21 cellular contexts compared by ENCODE assay signal in genomic region chr1:180952657-180953013, GRCh38. TPM values are rescaled to one million over a fixed set of nuclear protein-coding genes. Genes with fewer than 3 reads are reported as not detected.
A peak's percentile ranks its signal among the peaks of the same experiment; 100 is the strongest.
DNase-seq lines count a peak whose midpoint lies in the region; ATAC-seq and TF ChIP-seq lines count a peak whose summit lies in the region.
"Had no signal": no experiment of that assay in that cellular context is flagged by ENCODE, and none has a peak within 500 bp of the region (broad histone marks: within the 10 kb centered on the region; RNA-seq: fewer than 3 reads in every experiment).

No MANE protein-coding gene starts in this region.

- peaks cover 12% of the 10 kb centered on the region for H3K36me3 ChIP-seq in adipocyte (ENCODE audit: control insufficient read depth, insufficient read depth, low read length, severe bottlenecking)
- H3K36me3 ChIP-seq: adrenal gland, ovary had no signal

- peak; percentile 46 for DNase-seq in natural killer cell treated with Interleukin-12 subunit alpha and Interleukin-12 subunit beta and Interleukin-15 and Interleukin-18, amount 100 ng/mL, for 72 hours (ENCODE audit: low spot score)
- DNase-seq in natural killer cell (no peak), adipocyte (ENCODE audit: low read depth) (no peak), retina (peak; percentile 60), KG1 (lab: John Stamatoyannopoulos, UW) (no peak)
- DNase-seq in effector CD8-positive, alpha-beta T cell (lab: John Stamatoyannopoulos, UW): no peak
- no peak for DNase-seq in central memory CD4-positive, alpha-beta T cell
- DNase-seq: activated CD4-positive, alpha-beta T cell treated with anti-CD3 and anti-CD28 coated beads for 36 hours; activated CD8-positive, alpha-beta T cell treated with anti-CD3 and anti-CD28 coated beads, Interleukin-2, amount 10 ng/mL, durations not matched to agents 7 days and 5 days; activated naive CD4-positive, alpha-beta T cell treated with anti-CD3 and anti-CD28 coated beads for 36 hours; adrenal gland; lower lobe of right lung; NCI-H146; SHP77 treated with DMSO at 0.1 percent for 48 hours; stimulated activated CD4-positive, alpha-beta T cell treated with anti-CD3 and anti-CD28 coated beads, Interleukin-4, amount 100 ng/mL, for 1 hour had no signal

- no peaks in the 10 kb centered on the region for H3K9me3 Mint-ChIP-seq in natural killer cell treated with Interleukin-12 subunit alpha and Interleukin-12 subunit beta and Interleukin-15 and Interleukin-18, amount 100 ng/mL, for 72 hours
- no peaks in the 10 kb centered on the region for H3K9me3 Mint-ChIP-seq in natural killer cell
- H3K9me3 Mint-ChIP-seq: central memory CD8-positive, alpha-beta T cell; nephron; type B pancreatic cell had no signal

- no peaks in the 10 kb centered on the region for H3K36me3 Mint-ChIP-seq in natural killer cell treated with Interleukin-12 subunit alpha and Interleukin-12 subunit beta and Interleukin-15 and Interleukin-18, amount 100 ng/mL, for 72 hours
- H3K36me3 Mint-ChIP-seq in natural killer cell: no peaks in the 10 kb centered on the region

- peak overlapping the region; percentile 60 for H3K9ac ChIP-seq in adipocyte (ENCODE audit: low read length)

- no peaks in the 10 kb centered on the region for H3K27me3 Mint-ChIP-seq in natural killer cell treated with Interleukin-12 subunit alpha and Interleukin-12 subunit beta and Interleukin-15 and Interleukin-18, amount 100 ng/mL, for 72 hours
- no peaks in the 10 kb centered on the region for H3K27me3 Mint-ChIP-seq in natural killer cell (ENCODE audit: low read depth in 2 of 2)
- H3K27me3 Mint-ChIP-seq: activated CD4-positive, alpha-beta T cell treated with anti-CD3 and anti-CD28 coated beads for 36 hours; central memory CD8-positive, alpha-beta T cell; type B pancreatic cell had no signal

- H3K27me3 ChIP-seq in adipocyte (replicated peaks; ENCODE audit: control insufficient read depth, insufficient read depth, low read length): no peaks in the 10 kb centered on the region
- H3K27me3 ChIP-seq: adrenal gland, ovary had no signal

- H3K4me1 Mint-ChIP-seq in natural killer cell treated with Interleukin-12 subunit alpha and Interleukin-12 subunit beta and Interleukin-15 and Interleukin-18, amount 100 ng/mL, for 72 hours (ENCODE audit: low read depth in 2 of 2): peaks cover 0 to 3% of the 10 kb centered on the region in 2 donors
- peaks cover 5 to 11% of the 10 kb centered on the region in 2 donors for H3K4me1 Mint-ChIP-seq in natural killer cell

- no peaks in the 10 kb centered on the region for H3K9me3 ChIP-seq in adipocyte (ENCODE audit: control insufficient read depth, low read length)
- H3K9me3 ChIP-seq: adrenal gland, lower lobe of right lung, ovary had no signal

- H3K4me3 Mint-ChIP-seq in natural killer cell treated with Interleukin-12 subunit alpha and Interleukin-12 subunit beta and Interleukin-15 and Interleukin-18, amount 100 ng/mL, for 72 hours: no peak overlapping the region
- H3K4me3 Mint-ChIP-seq in natural killer cell: no peak overlapping the region
- H3K4me3 Mint-ChIP-seq: nephron, type B pancreatic cell had no signal

- TF ChIP-seq CTCF in natural killer cell (IDR thresholded peaks at IDR 0.05): no peak

- H3K27ac Mint-ChIP-seq in natural killer cell treated with Interleukin-12 subunit alpha and Interleukin-12 subunit beta and Interleukin-15 and Interleukin-18, amount 100 ng/mL, for 72 hours: no peak overlapping the region
- H3K27ac Mint-ChIP-seq in natural killer cell: no peak overlapping the region
- H3K27ac Mint-ChIP-seq: activated CD8-positive, alpha-beta T cell treated with anti-CD3 and anti-CD28 coated beads, Interleukin-2, amount 10 ng/mL, durations not matched to agents 7 days and 5 days; activated naive CD4-positive, alpha-beta T cell treated with anti-CD3 and anti-CD28 coated beads for 36 hours; type B pancreatic cell had no signal

- intact Hi-C loops in natural killer cell (cut with micrococcal nuclease): loop anchor here (10.0 kb wide), 1 partner anchor 192 kb away; no protein-coding TSS in a partner anchor

- H3K4me3 ChIP-seq in adipocyte (ENCODE audit: low read length): no peak overlapping the region
- H3K4me3 ChIP-seq: adrenal gland, ovary had no signal

- H3K4me1 ChIP-seq in adipocyte (ENCODE audit: control insufficient read depth, insufficient read depth, low read length): peaks cover 38% of the 10 kb centered on the region

- ATAC-seq in natural killer cell treated with Interleukin-12 subunit alpha and Interleukin-12 subunit beta and Interleukin-15 and Interleukin-18, amount 100 ng/mL, for 72 hours: no peak
- ATAC-seq in natural killer cell (no peak), HG02938 (IDR thresholded peaks at IDR 0.05; ENCODE audit: unreplicated experiment) (no peak)
- ATAC-seq: activated CD4-positive, alpha-beta T cell treated with anti-CD3 and anti-CD28 coated beads for 36 hours; activated CD8-positive, alpha-beta T cell treated with anti-CD3 and anti-CD28 coated beads, Interleukin-2, amount 10 ng/mL, durations not matched to agents 7 days and 5 days; HCT116 had no signal

RNA-seq across cellular contexts. Expression of gene KIAA1614, which starts 39.9 kb away (rescaled TPM):
- total RNA-seq in natural killer cell treated with Interleukin-12 subunit alpha and Interleukin-12 subunit beta and Interleukin-15 and Interleukin-18, amount 100 ng/mL, for 72 hours: under 1 TPM; 0.22 to 0.67 TPM
- total RNA-seq in natural killer cell: under 1 TPM; 0.09 to 0.80 (median 0.40) TPM
- total RNA-seq: activated naive CD4-positive, alpha-beta T cell treated with anti-CD3 and anti-CD28 coated beads for 36 hours had no signal

Comparison
In these comparisons a context has a peak if more than half of its experiments do, and no peak if none do; other contexts are left out.
1. DNase-seq: peak in natural killer cell treated with Interleukin-12 subunit alpha and Interleukin-12 subunit beta and Interleukin-15 and Interleukin-18, amount 100 ng/mL, for 72 hours (single experiment) and retina (single experiment); none in natural killer cell (single experiment), adipocyte (single experiment), KG1 (single experiment), effector CD8-positive, alpha-beta T cell (single experiment) and central memory CD4-positive, alpha-beta T cell (single experiment).